ENCODE assay signal across 11 cellular contexts in genomic region chr17:82245144-82246039, GRCh38. TPM values are rescaled to one million over a fixed set of nuclear protein-coding genes. Genes with fewer than 3 reads are reported as not detected.
DNase-seq lines count a peak whose midpoint lies in the region; ATAC-seq and TF ChIP-seq lines count a peak whose summit lies in the region.
"Had no signal": no experiment of that assay in that cellular context is flagged by ENCODE, and none has a peak within 500 bp of the region (broad histone marks: within the 10 kb centered on the region; RNA-seq: fewer than 3 reads in every experiment).

No MANE protein-coding gene starts in this region.

- no peak for TF ChIP-seq POLR2A in esophagus muscularis mucosa (IDR thresholded peaks at IDR 0.05; ENCODE audit: low read depth)

- H3K9me3 ChIP-seq in T-helper 17 cell (ENCODE audit: control insufficient read depth, low read length, poor library complexity, severe bottlenecking) (no peaks in the 10 kb centered on the region), esophagus muscularis mucosa (no peaks in the 10 kb centered on the region), subcutaneous abdominal adipose tissue (ENCODE audit: control insufficient read depth in 5 of 5, low read length in 5 of 5) (no peaks in the 10 kb centered on the region)

- H3K4me3 Mint-ChIP-seq in activated T-cell treated with anti-CD3 and anti-CD28 coated beads, Interleukin-2, amount 50 U/mL, for 24 hours = no peak overlapping the region
- no peak overlapping the region for H3K4me3 Mint-ChIP-seq in T-helper 17 cell

- TF ChIP-seq EP300 in esophagus muscularis mucosa (IDR thresholded peaks at IDR 0.05) = no peak

- no peaks in the 10 kb centered on the region for H3K27me3 ChIP-seq in esophagus muscularis mucosa
- H3K27me3 ChIP-seq in subcutaneous abdominal adipose tissue (ENCODE audit: control insufficient read depth in 5 of 5, insufficient read depth in 4 of 5, low read length in 5 of 5) = no peaks in the 10 kb centered on the region

- peak overlapping the region in 1 of 5 donors; percentile 30 for H3K9ac ChIP-seq in subcutaneous abdominal adipose tissue (ENCODE audit: low read length in 5 of 5)

- H3K36me3 ChIP-seq in esophagus muscularis mucosa (peaks cover 59 to 81% (median 71%) of the 10 kb centered on the region in 4 donors), subcutaneous abdominal adipose tissue (ENCODE audit: control insufficient read depth in 5 of 5, insufficient read depth in 5 of 5, low read length in 5 of 5) (peaks cover 0 to 88% (median 78%) of the 10 kb centered on the region in 5 donors)

- H3K4me3 ChIP-seq in esophagus muscularis mucosa (no peak overlapping the region), subcutaneous abdominal adipose tissue (ENCODE audit: low read depth in 1 of 5, low read length in 5 of 5) (no peak overlapping the region)

- H3K27me3 Mint-ChIP-seq in activated T-cell treated with anti-CD3 and anti-CD28 coated beads, Interleukin-2, amount 50 U/mL, for 24 hours = no peaks in the 10 kb centered on the region
- H3K27me3 Mint-ChIP-seq in T-helper 17 cell = no peaks in the 10 kb centered on the region

- peaks cover 53% of the 10 kb centered on the region for H3K4me1 Mint-ChIP-seq in activated T-cell treated with anti-CD3 and anti-CD28 coated beads, Interleukin-2, amount 50 U/mL, for 24 hours (ENCODE audit: low read depth)
- H3K4me1 Mint-ChIP-seq in T-helper 17 cell = peaks cover 31% of the 10 kb centered on the region

- 82% methylated on average over 34 of the region's 47 CpGs for WGBS in esophagus muscularis mucosa

- TF ChIP-seq CTCF in esophagus muscularis mucosa (IDR thresholded peaks at IDR 0.05) = no peak

- H3K4me1 ChIP-seq in esophagus muscularis mucosa (peaks cover 59 to 100% (median 89%) of the 10 kb centered on the region in 4 donors), subcutaneous abdominal adipose tissue (ENCODE audit: control insufficient read depth in 5 of 5, insufficient read depth in 5 of 5, low read length in 5 of 5) (peaks cover 12 to 56% (median 50%) of the 10 kb centered on the region in 5 donors)

- intact Hi-C loops in esophagus muscularis mucosa (cut with DNase I) = no loop called here

- H3K36me3 Mint-ChIP-seq in activated T-cell treated with anti-CD3 and anti-CD28 coated beads, Interleukin-2, amount 50 U/mL, for 24 hours (ENCODE audit: low read depth) = peaks cover 91% of the 10 kb centered on the region
- H3K36me3 Mint-ChIP-seq in T-helper 17 cell (ENCODE audit: low read depth) = peaks cover 14% of the 10 kb centered on the region

- no peaks in the 10 kb centered on the region for H3K9me3 Mint-ChIP-seq in activated T-cell treated with anti-CD3 and anti-CD28 coated beads, Interleukin-2, amount 50 U/mL, for 24 hours

- peak overlapping the region; percentile 80 to 88 (median 86) for H3K27ac ChIP-seq in esophagus muscularis mucosa (replicated peaks in 1 of 4)
- H3K27ac ChIP-seq in subcutaneous abdominal adipose tissue (ENCODE audit: low read depth, low read length) = peak overlapping the region; percentile 19

- ATAC-seq in T-helper 17 cell = no peak
- ATAC-seq in HG03159 (IDR thresholded peaks at IDR 0.05; ENCODE audit: unreplicated experiment) = no peak
- ATAC-seq in HG03280 (IDR thresholded peaks at IDR 0.05; ENCODE audit: unreplicated experiment) = no peak

- no peak for DNase-seq in activated T-cell treated with anti-CD3 and anti-CD28 coated beads, Interleukin-2, amount 50 U/mL, for 24 hours
- DNase-seq in activated T-cell treated with anti-CD3 and anti-CD28 coated beads for 4 hours (no peak), T-helper 17 cell (no peak), esophagus muscularis mucosa (ENCODE audit: extremely low spot score) (no peak), GM03348 (ENCODE audit: low spot score) (no peak)
- DNase-seq: activated T-cell treated with anti-CD3 and anti-CD28 coated beads, Interleukin-2, amount 50 U/mL, for 48 hours; NCI-H2029 treated with DMSO at 0.1 percent for 48 hours; stimulated activated CD4-positive, alpha-beta T cell treated with anti-CD3 and anti-CD28 coated beads, Interleukin-2, amount 100 ng/mL, for 24 hours had no signal

- peak overlapping the region; percentile 89 for H3K27ac Mint-ChIP-seq in activated T-cell treated with anti-CD3 and anti-CD28 coated beads, Interleukin-2, amount 50 U/mL, for 24 hours
- peak overlapping the region; percentile 92 for H3K27ac Mint-ChIP-seq in T-helper 17 cell

RNA-seq across cellular contexts. Expression of gene SLC16A3, which starts 16.6 kb away (rescaled TPM):
- total RNA-seq in T-helper 17 cell (10 to 100 TPM; 47.2 to 56.2 TPM), esophagus muscularis mucosa (10 to 100 TPM; 17.0 to 28.8 (median 23.4) TPM)

RNA-seq across cellular contexts. Expression of gene CSNK1D, which starts 28.1 kb away (rescaled TPM):
- total RNA-seq in T-helper 17 cell (100 to 1,000 TPM; 218 to 273 TPM), esophagus muscularis mucosa (10 to 100 TPM; 47.2 to 65.5 (median 61.0) TPM)

RNA-seq across cellular contexts. Expression of gene CCDC57, which starts 32.8 kb away (rescaled TPM):
- 10 to 100 TPM; 79.1 to 89.0 TPM for total RNA-seq in T-helper 17 cell
- total RNA-seq in esophagus muscularis mucosa = 10 to 100 TPM in 3 of 4 donors, 1 to 10 TPM in 1; 8.4 to 21.6 (median 16.4) TPM
